1 cellular context compared by ENCODE assay signal in the genomic region with DNA sequence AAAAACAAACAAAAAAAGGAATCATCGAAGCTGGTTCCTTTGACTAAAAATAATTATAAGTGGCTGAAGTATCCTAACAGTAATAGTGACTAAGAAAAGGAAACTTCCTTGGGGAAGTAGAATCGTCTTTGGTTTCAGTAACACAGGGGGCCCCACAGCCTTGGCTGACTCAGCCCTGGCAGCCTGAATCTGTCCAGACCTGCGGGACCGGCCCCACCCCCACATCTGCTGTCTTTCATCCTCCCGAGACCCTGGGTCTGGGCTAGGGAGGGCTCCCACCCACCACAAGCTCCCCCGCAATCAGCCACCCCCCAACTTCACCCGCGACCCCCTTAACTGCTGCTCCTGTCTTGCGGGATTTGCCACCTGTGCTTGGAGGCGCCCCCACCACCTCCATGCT.
TF ChIP-seq lines count a peak whose summit lies in the region.

No MANE protein-coding gene starts in this region.

TF ChIP-seq in WTC11, 78 proteins besides CTCF, POLR2A, EP300 and RAD21 (continued from another document):
- TF ChIP-seq, protein P1, sequence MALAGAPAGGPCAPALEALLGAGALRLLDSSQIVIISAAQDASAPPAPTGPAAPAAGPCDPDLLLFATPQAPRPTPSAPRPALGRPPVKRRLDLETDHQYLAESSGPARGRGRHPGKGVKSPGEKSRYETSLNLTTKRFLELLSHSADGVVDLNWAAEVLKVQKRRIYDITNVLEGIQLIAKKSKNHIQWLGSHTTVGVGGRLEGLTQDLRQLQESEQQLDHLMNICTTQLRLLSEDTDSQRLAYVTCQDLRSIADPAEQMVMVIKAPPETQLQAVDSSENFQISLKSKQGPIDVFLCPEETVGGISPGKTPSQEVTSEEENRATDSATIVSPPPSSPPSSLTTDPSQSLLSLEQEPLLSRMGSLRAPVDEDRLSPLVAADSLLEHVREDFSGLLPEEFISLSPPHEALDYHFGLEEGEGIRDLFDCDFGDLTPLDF (CRISPR knock-in tag; IDR thresholded peaks at IDR 0.05), result no peak
- TF ChIP-seq, protein P2, sequence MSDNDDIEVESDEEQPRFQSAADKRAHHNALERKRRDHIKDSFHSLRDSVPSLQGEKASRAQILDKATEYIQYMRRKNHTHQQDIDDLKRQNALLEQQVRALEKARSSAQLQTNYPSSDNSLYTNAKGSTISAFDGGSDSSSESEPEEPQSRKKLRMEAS (CRISPR knock-in tag; IDR thresholded peaks at IDR 0.05), result no peak
- TF ChIP-seq CREM (CRISPR knock-in tag; IDR thresholded peaks at IDR 0.05), result no peak
- TF ChIP-seq, protein P3, sequence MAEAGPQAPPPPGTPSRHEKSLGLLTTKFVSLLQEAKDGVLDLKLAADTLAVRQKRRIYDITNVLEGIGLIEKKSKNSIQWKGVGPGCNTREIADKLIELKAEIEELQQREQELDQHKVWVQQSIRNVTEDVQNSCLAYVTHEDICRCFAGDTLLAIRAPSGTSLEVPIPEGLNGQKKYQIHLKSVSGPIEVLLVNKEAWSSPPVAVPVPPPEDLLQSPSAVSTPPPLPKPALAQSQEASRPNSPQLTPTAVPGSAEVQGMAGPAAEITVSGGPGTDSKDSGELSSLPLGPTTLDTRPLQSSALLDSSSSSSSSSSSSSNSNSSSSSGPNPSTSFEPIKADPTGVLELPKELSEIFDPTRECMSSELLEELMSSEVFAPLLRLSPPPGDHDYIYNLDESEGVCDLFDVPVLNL (CRISPR knock-in tag; IDR thresholded peaks at IDR 0.05; ENCODE audit: borderline replicate concordance, low read depth), result no peak
